In the genomic region with DNA sequence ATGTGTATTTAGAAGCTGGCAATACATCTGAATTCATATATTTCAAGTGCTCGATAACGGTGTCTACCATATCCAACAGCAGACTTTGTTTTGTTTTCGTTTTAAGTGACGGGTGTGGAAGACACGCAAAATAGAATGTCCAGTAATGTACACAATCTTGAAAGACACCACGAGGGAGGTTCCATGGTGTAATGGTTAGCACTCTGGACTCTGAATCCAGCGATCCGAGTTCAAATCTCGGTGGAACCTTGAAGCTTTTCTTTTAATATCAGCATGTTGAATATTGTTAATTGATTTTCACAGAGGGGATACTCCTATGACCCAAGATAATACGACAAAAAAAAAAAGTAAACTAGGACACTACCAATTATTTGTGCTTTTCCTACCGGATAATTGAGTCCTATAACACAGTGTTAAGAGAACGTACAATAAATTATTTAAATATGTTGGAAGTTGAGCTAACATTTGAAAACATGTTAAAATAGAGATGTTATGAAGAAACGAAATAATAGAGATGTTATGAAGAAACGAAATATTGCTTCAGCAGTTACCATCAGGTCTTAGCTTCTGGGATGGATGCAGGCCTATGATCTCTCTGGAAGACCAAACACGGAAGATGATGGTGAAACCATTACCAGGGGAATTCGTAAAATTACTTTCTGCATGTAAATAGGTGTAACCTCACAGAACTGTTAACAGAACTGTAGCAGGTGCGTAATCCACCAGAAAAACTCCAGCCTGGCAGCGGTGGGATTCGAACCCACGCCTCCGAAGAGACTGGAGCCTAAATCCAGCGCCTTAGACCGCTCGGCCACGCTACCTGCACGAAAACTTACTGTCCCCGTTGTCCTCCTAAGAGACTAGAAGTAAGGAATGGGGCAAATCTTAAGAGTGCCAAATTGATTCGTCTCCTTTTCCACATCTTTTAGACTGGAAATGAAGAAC, we compare ENCODE assay signal across 1 cellular context.
TF ChIP-seq lines count a peak whose summit lies in the region.

No MANE protein-coding gene starts in this region.

TF ChIP-seq in K562, 482 proteins besides CTCF, POLR2A, EP300 and RAD21 (continued from another document and continues in another):
- TF ChIP-seq, protein P1, sequence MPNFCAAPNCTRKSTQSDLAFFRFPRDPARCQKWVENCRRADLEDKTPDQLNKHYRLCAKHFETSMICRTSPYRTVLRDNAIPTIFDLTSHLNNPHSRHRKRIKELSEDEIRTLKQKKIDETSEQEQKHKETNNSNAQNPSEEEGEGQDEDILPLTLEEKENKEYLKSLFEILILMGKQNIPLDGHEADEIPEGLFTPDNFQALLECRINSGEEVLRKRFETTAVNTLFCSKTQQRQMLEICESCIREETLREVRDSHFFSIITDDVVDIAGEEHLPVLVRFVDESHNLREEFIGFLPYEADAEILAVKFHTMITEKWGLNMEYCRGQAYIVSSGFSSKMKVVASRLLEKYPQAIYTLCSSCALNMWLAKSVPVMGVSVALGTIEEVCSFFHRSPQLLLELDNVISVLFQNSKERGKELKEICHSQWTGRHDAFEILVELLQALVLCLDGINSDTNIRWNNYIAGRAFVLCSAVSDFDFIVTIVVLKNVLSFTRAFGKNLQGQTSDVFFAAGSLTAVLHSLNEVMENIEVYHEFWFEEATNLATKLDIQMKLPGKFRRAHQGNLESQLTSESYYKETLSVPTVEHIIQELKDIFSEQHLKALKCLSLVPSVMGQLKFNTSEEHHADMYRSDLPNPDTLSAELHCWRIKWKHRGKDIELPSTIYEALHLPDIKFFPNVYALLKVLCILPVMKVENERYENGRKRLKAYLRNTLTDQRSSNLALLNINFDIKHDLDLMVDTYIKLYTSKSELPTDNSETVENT (CRISPR knock-in tag; IDR thresholded peaks at IDR 0.05), result no peak
- TF ChIP-seq ZNF431 (CRISPR knock-in tag; IDR thresholded peaks at IDR 0.05), result no peak
- TF ChIP-seq, protein P2, sequence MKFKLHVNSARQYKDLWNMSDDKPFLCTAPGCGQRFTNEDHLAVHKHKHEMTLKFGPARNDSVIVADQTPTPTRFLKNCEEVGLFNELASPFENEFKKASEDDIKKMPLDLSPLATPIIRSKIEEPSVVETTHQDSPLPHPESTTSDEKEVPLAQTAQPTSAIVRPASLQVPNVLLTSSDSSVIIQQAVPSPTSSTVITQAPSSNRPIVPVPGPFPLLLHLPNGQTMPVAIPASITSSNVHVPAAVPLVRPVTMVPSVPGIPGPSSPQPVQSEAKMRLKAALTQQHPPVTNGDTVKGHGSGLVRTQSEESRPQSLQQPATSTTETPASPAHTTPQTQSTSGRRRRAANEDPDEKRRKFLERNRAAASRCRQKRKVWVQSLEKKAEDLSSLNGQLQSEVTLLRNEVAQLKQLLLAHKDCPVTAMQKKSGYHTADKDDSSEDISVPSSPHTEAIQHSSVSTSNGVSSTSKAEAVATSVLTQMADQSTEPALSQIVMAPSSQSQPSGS (CRISPR knock-in tag; IDR thresholded peaks at IDR 0.05), result no peak
- TF ChIP-seq, protein P3, sequence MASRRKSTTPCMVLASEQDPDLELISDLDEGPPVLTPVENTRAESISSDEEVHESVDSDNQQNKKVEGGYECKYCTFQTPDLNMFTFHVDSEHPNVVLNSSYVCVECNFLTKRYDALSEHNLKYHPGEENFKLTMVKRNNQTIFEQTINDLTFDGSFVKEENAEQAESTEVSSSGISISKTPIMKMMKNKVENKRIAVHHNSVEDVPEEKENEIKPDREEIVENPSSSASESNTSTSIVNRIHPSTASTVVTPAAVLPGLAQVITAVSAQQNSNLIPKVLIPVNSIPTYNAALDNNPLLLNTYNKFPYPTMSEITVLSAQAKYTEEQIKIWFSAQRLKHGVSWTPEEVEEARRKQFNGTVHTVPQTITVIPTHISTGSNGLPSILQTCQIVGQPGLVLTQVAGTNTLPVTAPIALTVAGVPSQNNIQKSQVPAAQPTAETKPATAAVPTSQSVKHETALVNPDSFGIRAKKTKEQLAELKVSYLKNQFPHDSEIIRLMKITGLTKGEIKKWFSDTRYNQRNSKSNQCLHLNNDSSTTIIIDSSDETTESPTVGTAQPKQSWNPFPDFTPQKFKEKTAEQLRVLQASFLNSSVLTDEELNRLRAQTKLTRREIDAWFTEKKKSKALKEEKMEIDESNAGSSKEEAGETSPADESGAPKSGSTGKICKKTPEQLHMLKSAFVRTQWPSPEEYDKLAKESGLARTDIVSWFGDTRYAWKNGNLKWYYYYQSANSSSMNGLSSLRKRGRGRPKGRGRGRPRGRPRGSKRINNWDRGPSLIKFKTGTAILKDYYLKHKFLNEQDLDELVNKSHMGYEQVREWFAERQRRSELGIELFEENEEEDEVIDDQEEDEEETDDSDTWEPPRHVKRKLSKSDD (conservative IDR thresholded peaks at IDR 0.05; ENCODE audit: low read length), result peak; percentile 63; the same call in 1 of the 2 replicates
- TF ChIP-seq SAFB2 (IDR thresholded peaks at IDR 0.05; ENCODE audit: borderline replicate concordance, low read depth, low read length, severe bottlenecking), result no peak
- no peak for TF ChIP-seq HCFC1 (IDR thresholded peaks at IDR 0.05; ENCODE audit: low read depth, low read length)
- no peak for TF ChIP-seq HDAC3 (IDR thresholded peaks at IDR 0.05; ENCODE audit: borderline replicate concordance, partially characterized antibody)
- TF ChIP-seq SRSF3 (IDR thresholded peaks at IDR 0.05; ENCODE audit: insufficient read depth, low read length), result no peak
- TF ChIP-seq RFX5 (IDR thresholded peaks at IDR 0.05; ENCODE audit: low read depth, low read length), result peak; percentile 68; the same call in 1 of the 2 replicates
- no peak for TF ChIP-seq PRMT5 (CRISPR knock-in tag; IDR thresholded peaks at IDR 0.05)
- TF ChIP-seq, protein P4, sequence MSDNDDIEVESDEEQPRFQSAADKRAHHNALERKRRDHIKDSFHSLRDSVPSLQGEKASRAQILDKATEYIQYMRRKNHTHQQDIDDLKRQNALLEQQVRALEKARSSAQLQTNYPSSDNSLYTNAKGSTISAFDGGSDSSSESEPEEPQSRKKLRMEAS (CRISPR knock-in tag; IDR thresholded peaks at IDR 0.05), result no peak
- TF ChIP-seq GMEB1 (CRISPR knock-in tag; IDR thresholded peaks at IDR 0.05), result no peak
- TF ChIP-seq SMAD2 (IDR thresholded peaks at IDR 0.05; ENCODE audit: low read depth, low read length), result no peak
- no peak for TF ChIP-seq ZNF830 (CRISPR knock-in tag; IDR thresholded peaks at IDR 0.05)
- TF ChIP-seq SMARCE1 (IDR thresholded peaks at IDR 0.05), result no peak
- TF ChIP-seq, protein P5, sequence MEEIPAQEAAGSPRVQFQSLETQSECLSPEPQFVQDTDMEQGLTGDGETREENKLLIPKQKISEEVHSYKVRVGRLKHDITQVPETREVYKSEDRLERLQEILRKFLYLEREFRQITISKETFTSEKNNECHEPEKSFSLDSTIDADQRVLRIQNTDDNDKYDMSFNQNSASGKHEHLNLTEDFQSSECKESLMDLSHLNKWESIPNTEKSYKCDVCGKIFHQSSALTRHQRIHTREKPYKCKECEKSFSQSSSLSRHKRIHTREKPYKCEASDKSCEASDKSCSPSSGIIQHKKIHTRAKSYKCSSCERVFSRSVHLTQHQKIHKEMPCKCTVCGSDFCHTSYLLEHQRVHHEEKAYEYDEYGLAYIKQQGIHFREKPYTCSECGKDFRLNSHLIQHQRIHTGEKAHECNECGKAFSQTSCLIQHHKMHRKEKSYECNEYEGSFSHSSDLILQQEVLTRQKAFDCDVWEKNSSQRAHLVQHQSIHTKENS (CRISPR knock-in tag; IDR thresholded peaks at IDR 0.05), result no peak
- TF ChIP-seq EZH2 (IDR thresholded peaks at IDR 0.05; ENCODE audit: borderline replicate concordance, low read depth, low read length), result no peak
- TF ChIP-seq MXI1 (IDR thresholded peaks at IDR 0.05; ENCODE audit: low read depth, low read length), result 0 out of 2 replicates have a peak, but pooled peaks have one; percentile 57
- TF ChIP-seq ZNF280A (IDR thresholded peaks at IDR 0.05; ENCODE audit: low read depth, partially characterized antibody), result no peak
- no peak for TF ChIP-seq ZNF3 (CRISPR knock-in tag; IDR thresholded peaks at IDR 0.05)
- TF ChIP-seq, protein P6, sequence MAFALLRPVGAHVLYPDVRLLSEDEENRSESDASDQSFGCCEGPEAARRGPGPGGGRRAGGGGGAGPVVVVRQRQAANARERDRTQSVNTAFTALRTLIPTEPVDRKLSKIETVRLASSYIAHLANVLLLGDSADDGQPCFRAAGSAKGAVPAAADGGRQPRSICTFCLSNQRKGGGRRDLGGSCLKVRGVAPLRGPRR (CRISPR knock-in tag; IDR thresholded peaks at IDR 0.05), result no peak
- no peak for TF ChIP-seq SMAD4 (CRISPR knock-in tag; conservative IDR thresholded peaks at IDR 0.05)
- no peak for TF ChIP-seq POLR2AphosphoS5 (IDR thresholded peaks at IDR 0.05; ENCODE audit: control insufficient read depth, insufficient read depth, low read depth, low read length)
- peak; percentile 16; the same call in 1 of the 2 replicates for TF ChIP-seq MAFK (IDR thresholded peaks at IDR 0.05; ENCODE audit: low read length)
- TF ChIP-seq, protein P7, sequence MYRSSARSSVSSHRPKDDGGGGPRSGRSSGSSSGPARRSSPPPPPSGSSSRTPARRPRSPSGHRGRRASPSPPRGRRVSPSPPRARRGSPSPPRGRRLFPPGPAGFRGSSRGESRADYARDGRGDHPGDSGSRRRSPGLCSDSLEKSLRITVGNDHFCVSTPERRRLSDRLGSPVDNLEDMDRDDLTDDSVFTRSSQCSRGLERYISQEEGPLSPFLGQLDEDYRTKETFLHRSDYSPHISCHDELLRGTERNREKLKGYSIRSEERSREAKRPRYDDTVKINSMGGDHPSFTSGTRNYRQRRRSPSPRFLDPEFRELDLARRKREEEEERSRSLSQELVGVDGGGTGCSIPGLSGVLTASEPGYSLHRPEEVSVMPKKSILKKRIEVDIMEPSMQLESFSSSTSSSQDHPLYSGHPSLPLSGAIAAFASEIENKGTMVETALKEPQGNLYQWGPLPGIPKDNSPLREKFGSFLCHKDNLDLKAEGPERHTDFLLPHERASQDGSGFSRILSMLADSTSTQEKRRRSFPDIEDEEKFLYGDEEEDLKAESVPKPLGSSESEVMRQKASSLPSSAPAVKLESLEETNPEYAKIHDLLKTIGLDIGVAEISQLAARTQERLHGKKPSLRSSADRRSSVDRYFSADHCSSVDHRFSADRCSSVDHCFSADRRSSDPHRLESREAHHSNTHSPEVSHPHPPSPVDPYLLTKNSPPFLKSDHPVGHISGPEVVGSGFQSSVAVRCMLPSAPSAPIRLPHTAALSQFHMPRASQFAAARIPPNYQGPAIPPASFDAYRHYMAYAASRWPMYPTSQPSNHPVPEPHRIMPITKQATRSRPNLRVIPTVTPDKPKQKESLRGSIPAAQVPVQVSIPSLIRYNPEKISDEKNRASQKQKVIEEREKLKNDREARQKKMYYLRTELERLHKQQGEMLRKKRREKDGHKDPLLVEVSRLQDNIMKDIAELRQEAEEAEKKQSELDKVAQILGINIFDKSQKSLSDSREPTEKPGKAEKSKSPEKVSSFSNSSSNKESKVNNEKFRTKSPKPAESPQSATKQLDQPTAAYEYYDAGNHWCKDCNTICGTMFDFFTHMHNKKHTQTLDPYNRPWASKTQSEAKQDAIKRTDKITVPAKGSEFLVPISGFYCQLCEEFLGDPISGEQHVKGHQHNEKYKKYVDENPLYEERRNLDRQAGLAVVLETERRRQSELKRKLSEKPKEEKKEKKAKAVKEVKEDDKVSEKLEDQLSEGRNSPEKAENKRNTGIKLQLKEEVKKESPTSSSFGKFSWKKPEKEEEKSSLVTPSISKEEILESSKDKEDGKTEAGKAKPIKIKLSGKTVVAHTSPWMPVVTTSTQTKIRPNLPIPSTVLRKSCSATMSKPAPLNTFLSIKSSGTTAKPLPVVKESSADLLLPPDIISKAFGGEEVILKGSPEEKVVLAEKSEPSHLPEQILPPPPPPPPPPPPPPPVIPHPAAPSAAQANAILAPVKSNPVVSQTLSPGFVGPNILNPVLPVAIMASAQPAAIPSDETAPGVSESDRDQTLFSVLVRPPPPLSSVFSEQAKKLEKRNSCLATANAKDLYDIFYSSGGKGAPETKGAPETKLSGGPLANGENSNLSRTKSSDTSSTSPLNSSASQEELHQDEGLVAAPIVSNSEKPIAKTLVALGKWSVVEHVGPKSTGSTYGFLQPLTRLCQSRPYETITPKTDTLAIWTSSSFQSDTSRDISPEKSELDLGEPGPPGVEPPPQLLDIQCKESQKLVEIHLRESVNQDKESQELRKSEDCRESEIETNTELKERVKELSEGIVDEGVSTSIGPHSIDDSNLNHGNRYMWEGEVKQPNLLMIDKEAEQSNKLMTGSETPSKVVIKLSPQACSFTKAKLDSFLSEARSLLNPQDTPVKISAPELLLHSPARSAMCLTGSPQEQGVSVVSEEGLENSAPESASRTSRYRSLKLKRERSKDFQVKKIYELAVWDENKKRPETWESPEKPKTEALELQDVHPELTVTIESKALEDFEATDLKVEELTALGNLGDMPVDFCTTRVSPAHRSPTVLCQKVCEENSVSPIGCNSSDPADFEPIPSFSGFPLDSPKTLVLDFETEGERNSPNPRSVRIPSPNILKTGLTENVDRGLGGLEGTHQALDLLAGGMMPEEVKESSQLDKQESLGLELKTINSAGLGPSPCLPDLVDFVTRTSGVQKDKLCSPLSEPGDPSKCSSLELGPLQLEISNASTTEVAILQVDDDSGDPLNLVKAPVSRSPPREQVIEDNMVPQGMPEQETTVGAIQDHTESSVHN (IDR thresholded peaks at IDR 0.05; ENCODE audit: borderline replicate concordance in 1 of 2, low read depth in 1 of 2), result no peak
- no peak for TF ChIP-seq MED1 (CRISPR knock-in tag; IDR thresholded peaks at IDR 0.05; ENCODE audit: borderline replicate concordance)
- no peak for TF ChIP-seq XRCC3 (IDR thresholded peaks at IDR 0.05)
- TF ChIP-seq CHD1 (IDR thresholded peaks at IDR 0.05; ENCODE audit: low read length), result peak; percentile 19
- TF ChIP-seq CHD4 (IDR thresholded peaks at IDR 0.05; ENCODE audit: insufficient read depth, insufficient replicate concordance, low read depth, low read length, poor library complexity, severe bottlenecking), result no peak
